In the genomic region with DNA sequence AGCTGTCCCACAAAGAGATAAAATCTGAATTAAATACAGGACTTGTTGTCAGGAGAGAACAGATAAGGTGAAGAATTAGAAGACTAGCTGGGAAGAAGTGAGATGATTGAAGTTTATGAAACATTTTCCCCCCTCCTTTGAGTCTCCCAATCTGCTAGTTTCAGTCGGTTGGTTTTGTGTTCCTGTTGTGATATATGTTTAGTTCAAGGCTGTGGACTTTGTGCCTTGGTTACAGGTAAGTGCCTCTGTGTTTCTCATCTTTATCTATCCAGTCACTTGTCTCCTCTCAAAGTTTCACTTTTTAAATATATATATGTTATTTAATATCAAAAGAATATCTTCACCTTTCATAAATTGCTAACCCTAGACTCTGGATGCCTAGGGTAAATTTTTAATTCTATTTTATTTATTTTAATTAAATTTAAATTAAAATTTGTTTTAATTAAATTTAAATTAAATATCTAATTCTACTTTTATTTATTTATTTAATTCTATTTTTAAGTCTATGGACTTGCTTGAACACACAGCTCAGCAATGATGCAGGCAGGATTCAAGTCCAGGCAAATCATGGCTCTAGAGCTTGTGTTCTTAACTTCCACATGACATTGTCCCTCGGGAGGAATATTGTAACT, we compare ENCODE assay signal across 18 cellular contexts.
DNase-seq lines count a peak whose midpoint lies in the region; ATAC-seq, FAIRE-seq and TF ChIP-seq lines count a peak whose summit lies in the region.
"Had no signal": no experiment of that assay in that cellular context is flagged by ENCODE, and none has a peak within 500 bp of the region (broad histone marks: within the 10 kb centered on the region; RNA-seq: fewer than 3 reads in every experiment).

No MANE protein-coding gene starts in this region.

- peak; percentile 67 for FAIRE-seq in G401.6 (lab: Jason Lieb, UNC)
- peak; percentile 88 for FAIRE-seq in frontal cortex (lab: Jason Lieb, UNC)
- peak; percentile 67 for FAIRE-seq in pancreas (lab: Jason Lieb, UNC)
- FAIRE-seq: D721Med, GM12892 had no signal

- H3K27ac ChIP-seq in WERI-Rb-1 (peak overlapping the region; percentile 67), pancreas (no peak overlapping the region)
- H3K27ac ChIP-seq: HL-60 had no signal

- TF ChIP-seq CTCF in WERI-Rb-1 (IDR thresholded peaks at IDR 0.05; ENCODE audit: low read depth, low read length) (no peak), pancreas (IDR thresholded peaks at IDR 0.05) (no peak)

- H3K9me3 Mint-ChIP-seq in activated T-helper 17 cell treated with anti-CD3 and anti-CD28 coated beads, Interleukin-2, amount 50 U/mL, for 72 hours: no peaks in the 10 kb centered on the region
- H3K9me3 Mint-ChIP-seq: CD8-positive, alpha-beta T cell; GM23338 had no signal

- H3K27ac Mint-ChIP-seq in activated T-helper 17 cell treated with anti-CD3 and anti-CD28 coated beads, Interleukin-2, amount 50 U/mL, for 72 hours: no peak overlapping the region
- H3K27ac Mint-ChIP-seq: CD14-positive monocyte; CD8-positive, alpha-beta T cell; GM23338 had no signal

- H3K27me3 ChIP-seq in WERI-Rb-1 (ENCODE audit: insufficient read depth, low read depth, severe bottlenecking): no peaks in the 10 kb centered on the region
- no peaks in the 10 kb centered on the region for H3K27me3 ChIP-seq in pancreas

- peaks cover 0 to 13% (median 3%) of the 10 kb centered on the region in 3 donors for H3K4me1 ChIP-seq in pancreas

- H3K4me3 ChIP-seq in WERI-Rb-1 (ENCODE audit: low read depth, low read length) (no peak overlapping the region), pancreas (no peak overlapping the region)
- H3K4me3 ChIP-seq: GM23338 had no signal

- H3K4me1 Mint-ChIP-seq in activated T-helper 17 cell treated with anti-CD3 and anti-CD28 coated beads, Interleukin-2, amount 50 U/mL, for 72 hours: no peaks in the 10 kb centered on the region
- H3K4me1 Mint-ChIP-seq: GM23338 had no signal

- no peak for ATAC-seq in pancreas
- ATAC-seq in activated T-helper 17 cell treated with anti-CD3 and anti-CD28 coated beads, Interleukin-2, amount 50 U/mL, for 72 hours (replicated peaks): no peak
- ATAC-seq: CD8-positive, alpha-beta T cell; GM23338 had no signal

- DNase-seq in WERI-Rb-1: no peak
- no peak for DNase-seq in frontal cortex (ENCODE audit: low spot score in 2 of 2)
- DNase-seq in pancreas: no peak
- DNase-seq in activated effector memory CD4-positive, alpha-beta T cell treated with anti-CD3 and anti-CD28 coated beads, Interleukin-2, amount 50 U/mL, for 16 hours: no peak
- DNase-seq: CD8-positive, alpha-beta T cell; COR-L47; DMS153; DMS79 treated with DMSO at 0.1 percent for 48 hours; EL; GDM1; H7 had no signal

- 64 to 66% methylated on average over 2 of the region's 2 CpGs for WGBS in pancreas, 2 donors

- H3K36me3 ChIP-seq in WERI-Rb-1 (no peaks in the 10 kb centered on the region), pancreas (no peaks in the 10 kb centered on the region)

- no peak overlapping the region for H3K4me3 Mint-ChIP-seq in activated T-helper 17 cell treated with anti-CD3 and anti-CD28 coated beads, Interleukin-2, amount 50 U/mL, for 72 hours
- H3K4me3 Mint-ChIP-seq: CD14-positive monocyte; CD8-positive, alpha-beta T cell; GM23338 had no signal

- intact Hi-C loops in pancreas (cut with DNase I): no loop called here

- no peaks in the 10 kb centered on the region for H3K27me3 Mint-ChIP-seq in activated T-helper 17 cell treated with anti-CD3 and anti-CD28 coated beads, Interleukin-2, amount 50 U/mL, for 72 hours

- no peaks in the 10 kb centered on the region for H3K36me3 Mint-ChIP-seq in activated T-helper 17 cell treated with anti-CD3 and anti-CD28 coated beads, Interleukin-2, amount 50 U/mL, for 72 hours (ENCODE audit: low read depth)
- H3K36me3 Mint-ChIP-seq: CD14-positive monocyte; CD8-positive, alpha-beta T cell had no signal

- H3K9me3 ChIP-seq in WERI-Rb-1 (ENCODE audit: severe bottlenecking) (peaks cover 4% of the 10 kb centered on the region), pancreas (no peaks in the 10 kb centered on the region)
